ENCODE assay signal across 20 cellular contexts in genomic region chr7:939843-940242, GRCh38. TPM values are rescaled to one million over a fixed set of nuclear protein-coding genes. Genes with fewer than 3 reads are reported as not detected.
DNase-seq lines count a peak whose midpoint lies in the region; ATAC-seq and TF ChIP-seq lines count a peak whose summit lies in the region.
"Had no signal": no experiment of that assay in that cellular context is flagged by ENCODE, and none has a peak within 500 bp of the region (broad histone marks: within the 10 kb centered on the region; RNA-seq: fewer than 3 reads in every experiment).

No MANE protein-coding gene starts in this region.

- H3K4me1 Mint-ChIP-seq in activated naive CD8-positive, alpha-beta T cell (ENCODE audit: low read depth) = peaks cover 36% of the 10 kb centered on the region

- H3K36me3 Mint-ChIP-seq in activated naive CD8-positive, alpha-beta T cell = peaks cover 12% of the 10 kb centered on the region

- no peaks in the 10 kb centered on the region for H3K9me3 ChIP-seq in right atrium auricular region

- H3K4me3 ChIP-seq in right atrium auricular region = no peak overlapping the region
- H3K4me3 ChIP-seq: A549, BLaER1, GM23338 had no signal

- ATAC-seq in left cardiac atrium (no peak), left colon (no peak), HG03442 (IDR thresholded peaks at IDR 0.05; ENCODE audit: unreplicated experiment) (no peak), GM21717 (IDR thresholded peaks at IDR 0.05; ENCODE audit: unreplicated experiment) (no peak)
- ATAC-seq: A549, GM23338 had no signal

- peaks cover 5% of the 10 kb centered on the region for H3K9me3 Mint-ChIP-seq in activated naive CD8-positive, alpha-beta T cell (ENCODE audit: low read depth)

- no peaks in the 10 kb centered on the region for H3K4me1 ChIP-seq in right atrium auricular region

- H3K27me3 Mint-ChIP-seq in activated naive CD8-positive, alpha-beta T cell = no peaks in the 10 kb centered on the region

- H3K27me3 ChIP-seq in right atrium auricular region = no peaks in the 10 kb centered on the region

- H3K4me3 Mint-ChIP-seq in activated naive CD8-positive, alpha-beta T cell = no peak overlapping the region
- H3K4me3 Mint-ChIP-seq: GM23338 had no signal

- no peak for TF ChIP-seq CTCF in right atrium auricular region (IDR thresholded peaks at IDR 0.05)

- DNase-seq in left cardiac atrium (peak; percentile 1), right atrium auricular region (ENCODE audit: low spot score) (no peak), left colon (peak; percentile 2 to 6), NCI-H1092 (lab: John Stamatoyannopoulos, UW) (no peak)
- DNase-seq: GF-D8, HCEC 1CT, IMR-90, NCI-H1417 treated with DMSO at 0.1 percent for 48 hours, NCI-H1930, NCI-H226, NCI-H524 treated with DMSO at 0.1 percent for 48 hours, SHP77 treated with DMSO at 0.1 percent for 48 hours had no signal

- peak overlapping the region; percentile 41 for H3K27ac Mint-ChIP-seq in activated naive CD8-positive, alpha-beta T cell
- H3K27ac Mint-ChIP-seq: GM23338 had no signal

- H3K36me3 ChIP-seq in right atrium auricular region = no peaks in the 10 kb centered on the region

- intact Hi-C loops in left cardiac atrium (cut with DNase I) = no loop called here
- intact Hi-C loops in left colon (cut with DNase I, micrococcal nuclease) = no loop called here

- no peak overlapping the region for H3K27ac ChIP-seq in right atrium auricular region
- H3K27ac ChIP-seq: A549, BLaER1 had no signal

RNA-seq across cellular contexts. Expression of gene ADAP1, which starts 14.6 kb away (rescaled TPM):
- total RNA-seq in left cardiac atrium (1 to 10 TPM; 6.9 to 8.2 TPM), right atrium auricular region (1 to 10 TPM; 4.2 to 7.7 TPM), left colon (100 to 1,000 TPM; 147 to 166 TPM)

RNA-seq across cellular contexts. Expression of gene COX19, which starts 35.5 kb away (rescaled TPM):
- 1 to 10 TPM; 6.6 to 8.5 TPM for total RNA-seq in left cardiac atrium
- 1 to 10 TPM; 2.8 to 5.5 TPM for total RNA-seq in right atrium auricular region
- 10 to 100 TPM; 13.5 to 15.2 TPM for total RNA-seq in left colon

RNA-seq across cellular contexts. Expression of gene CYP2W1, which starts 43.1 kb away (rescaled TPM):
- total RNA-seq in left cardiac atrium (not detected), right atrium auricular region (not detected), left colon (1 to 10 TPM; 1.2 to 3.6 TPM)
- total RNA-seq: GM23338, IMR-90, M059J, RPMI7951 had no signal

Comparison
In these comparisons a context has a peak if more than half of its experiments do, and no peak if none do; other contexts are left out.
1. DNase-seq: peak in left cardiac atrium (single experiment) and left colon (2 of 2); none in right atrium auricular region (single experiment) and NCI-H1092 (single experiment).
2. RNA of gene ADAP1, which starts 14.6 kb away (total RNA-seq): 147 to 166 TPM in left colon; 6.9 to 8.2 TPM in left cardiac atrium and 4.2 to 7.7 TPM in right atrium auricular region; every median in the first group is over 10 times any median in the second.